ENCODE assay signal across 8 cellular contexts in the genomic region with DNA sequence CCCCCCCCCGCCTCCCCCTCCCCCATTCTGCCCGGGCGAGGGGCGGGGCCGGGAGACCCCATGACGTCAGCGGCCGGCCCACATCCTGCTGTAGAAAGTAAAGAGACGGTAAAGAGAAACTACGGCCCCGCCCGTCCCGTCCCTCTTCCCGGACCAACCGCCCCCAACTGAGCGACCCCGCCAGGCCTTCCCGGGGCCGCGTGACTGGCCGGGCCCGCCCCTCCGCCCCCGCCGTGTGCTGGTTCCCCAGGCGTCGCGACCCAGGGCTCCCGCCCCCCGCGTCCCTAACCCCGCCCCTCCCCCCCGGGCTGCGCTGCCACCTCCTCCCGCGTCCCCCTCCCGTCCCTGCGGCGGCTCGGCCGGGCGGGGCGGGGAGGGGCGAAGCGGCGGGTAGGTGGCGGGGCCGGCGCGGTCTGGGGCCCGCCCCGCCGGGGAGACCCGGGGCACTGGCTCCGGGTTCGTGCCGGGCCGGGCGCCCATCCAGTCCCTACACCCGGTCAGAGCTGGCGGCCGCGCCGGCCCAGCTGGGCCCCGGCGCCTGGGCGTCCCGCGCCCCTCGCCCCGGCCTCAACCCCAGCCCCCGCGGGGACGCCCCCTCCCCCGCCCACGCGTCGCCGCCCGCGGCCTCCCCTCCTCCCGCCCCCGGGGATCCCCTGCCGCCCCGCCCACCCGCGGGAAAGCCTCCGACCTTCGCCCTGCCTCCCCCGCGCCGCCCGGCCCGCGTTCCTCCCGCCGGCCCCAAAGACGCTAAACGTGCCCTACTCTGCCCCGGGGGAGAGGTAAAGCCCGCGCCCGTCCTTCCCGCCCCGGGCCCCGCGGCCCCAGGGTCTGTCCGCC. TPM values are rescaled to one million over a fixed set of nuclear protein-coding genes. Genes with fewer than 3 reads are reported as not detected.
DNase-seq lines count a peak whose midpoint lies in the region; ATAC-seq and TF ChIP-seq lines count a peak whose summit lies in the region.

No MANE protein-coding gene starts in this region.

- TF ChIP-seq CTCF in 22Rv1 (IDR thresholded peaks at IDR 0.05) (no peak), astrocyte of the cerebellum (IDR thresholded peaks at IDR 0.05; ENCODE audit: low read depth, low read length, missing control alignments) (no peak), hepatocyte (IDR thresholded peaks at IDR 0.05; ENCODE audit: poor library complexity) (no peak)

- no peaks in the 10 kb centered on the region for H3K9me2 ChIP-seq in hepatocyte (replicated peaks; ENCODE audit: insufficient read depth)

- peak overlapping the region; percentile 98 for H3K27ac ChIP-seq in 22Rv1
- peak overlapping the region; percentile 99 for H3K27ac ChIP-seq in hepatocyte

- H3K4me3 ChIP-seq in astrocyte of the cerebellum (ENCODE audit: low read depth, low read length) (peak overlapping the region; percentile 80), hepatocyte (no peak overlapping the region), skeletal muscle cell (ENCODE audit: low read depth, low read length) (peak overlapping the region; percentile 85)

- no peaks in the 10 kb centered on the region for H3K27me3 ChIP-seq in hepatocyte

- peaks cover 17% of the 10 kb centered on the region for H4K20me1 ChIP-seq in hepatocyte (ENCODE audit: insufficient read depth, poor library complexity, severe bottlenecking)

- peak; percentile 22 for DNase-seq in NCI-H2081 treated with DMSO at 0.1 percent for 48 hours (lab: John Stamatoyannopoulos, UW)
- peak; percentile 94 for DNase-seq in T1000 (lab: John Stamatoyannopoulos, UW)
- peak; percentile 90 for DNase-seq in astrocyte of the cerebellum (ENCODE audit: low read depth)
- peak; percentile 99 for DNase-seq in hepatocyte (ENCODE audit: low spot score)
- DNase-seq in skeletal muscle cell (ENCODE audit: low read depth): peak; percentile 95

- no peaks in the 10 kb centered on the region for H3K9me3 ChIP-seq in hepatocyte (ENCODE audit: low read depth)

- H3K4me1 ChIP-seq in hepatocyte (ENCODE audit: insufficient read depth): peaks cover 20% of the 10 kb centered on the region

- no peak overlapping the region for H2AFZ ChIP-seq in hepatocyte

- no peaks in the 10 kb centered on the region for H3K36me3 ChIP-seq in hepatocyte (replicated peaks; ENCODE audit: insufficient read depth, low read depth)

- ATAC-seq in GM18517 (IDR thresholded peaks at IDR 0.05; ENCODE audit: unreplicated experiment) (peak; percentile 30), HG02981 (IDR thresholded peaks at IDR 0.05; ENCODE audit: unreplicated experiment) (peak; percentile 59)

- H3K4me2 ChIP-seq in hepatocyte: no peak overlapping the region

- in situ Hi-C loops in astrocyte of the cerebellum (cut with HindIII; ENCODE audit: low sequenced_read_pairs): no loop called here

- peaks cover 43% of the 10 kb centered on the region for H3K79me2 ChIP-seq in hepatocyte

- WGBS in hepatocyte (ENCODE audit: low lambda C conversion rate, missing lambda C conversion rate): 0% methylated on average over 7 of the region's 108 CpGs

RNA-seq across cellular contexts. Expression of a gene that starts 0.6 kb away (rescaled TPM):
- total RNA-seq in hepatocyte: 31.5 and 33.7 TPM in 2 replicates
- 8.1 and 8.7 TPM in 2 replicates for polyA plus RNA-seq in hepatocyte

Comparison
In these comparisons a context has a peak if more than half of its experiments do, and no peak if none do; other contexts are left out.
1. DNase-seq: peak in every context shown above with its lines; median percentile 99 in hepatocyte; 95 in skeletal muscle cell; 94 in T1000; 90 in astrocyte of the cerebellum; 22 in NCI-H2081 treated with DMSO at 0.1 percent for 48 hours.